Comparison of ENCODE assay signal across 8 cellular contexts in genomic region chr19:53868892-53869804, GRCh38. TPM values are rescaled to one million over a fixed set of nuclear protein-coding genes. Genes with fewer than 3 reads are reported as not detected.
A peak's percentile ranks its signal among the peaks of the same experiment; 100 is the strongest.
DNase-seq lines count a peak whose midpoint lies in the region; ATAC-seq and TF ChIP-seq lines count a peak whose summit lies in the region.

No MANE protein-coding gene starts in this region.

- H3K9me3 Mint-ChIP-seq in MCF 10A (ENCODE audit: unreplicated experiment), result no peaks in the 10 kb centered on the region

- H3K9me3 ChIP-seq in BLaER1 treated with 17β-estradiol and CSF1 and Interleukin-3, amounts not matched to agents 10 nM and 100 nM (replicated peaks in 1 of 11), result no peaks in the 10 kb centered on the region
- H3K9me3 ChIP-seq in WERI-Rb-1 (ENCODE audit: severe bottlenecking), result no peaks in the 10 kb centered on the region
- no peaks in the 10 kb centered on the region for H3K9me3 ChIP-seq in iPS-20b (ENCODE audit: insufficient read depth, low read depth, low read length)

- TF ChIP-seq CTCF in GM20000 (IDR thresholded peaks at IDR 0.05; ENCODE audit: extremely low read depth, missing control alignments) (no peak), WERI-Rb-1 (IDR thresholded peaks at IDR 0.05; ENCODE audit: low read depth, low read length) (no peak), MCF 10A (IDR thresholded peaks at IDR 0.05; ENCODE audit: unreplicated experiment) (no peak)

- H4K20me1 ChIP-seq in BLaER1 treated with 17β-estradiol and CSF1 and Interleukin-3, amounts not matched to agents 10 nM and 100 nM, result peaks cover 30 to 53% (median 39%) of the 10 kb centered on the region in 11 experiments

- POLR2A ChIA-PET in MCF 10A (lab: Yijun Ruan, JAX), result interaction anchor here (0.6 to 2.3 kb wide), 6 partner anchors 10 to 268 kb away, joined by 3 to 10 read pairs (median 8); partner anchors contain the start of genes CNOT3, PRPF31 and TFPT

- H3K4me1 ChIP-seq in BLaER1 treated with 17β-estradiol and CSF1 and Interleukin-3, amounts not matched to agents 10 nM and 100 nM, result peaks cover 59 to 69% (median 65%) of the 10 kb centered on the region in 10 experiments
- peaks cover 3% of the 10 kb centered on the region; the same call in 1 of the 2 replicates for H3K4me1 ChIP-seq in iPS-20b (ENCODE audit: insufficient read depth, low read length)

- peaks cover 38% of the 10 kb centered on the region for H3K36me3 Mint-ChIP-seq in MCF 10A (ENCODE audit: insufficient read depth, unreplicated experiment)

- peak overlapping the region; percentile 76 to 99 (median 92) for H3K4me3 ChIP-seq in BLaER1 treated with 17β-estradiol and CSF1 and Interleukin-3, amounts not matched to agents 10 nM and 100 nM
- H3K4me3 ChIP-seq in WERI-Rb-1 (ENCODE audit: low read depth, low read length) (peak overlapping the region; percentile 66), iPS-20b (ENCODE audit: low read length) (peak overlapping the region; percentile 96), skin epidermis (peak overlapping the region; percentile 61 to 81 (median 73))

- intact Hi-C loops in MCF 10A (cut with micrococcal nuclease), result loop anchor here (2.0 to 10.0 kb wide), 3 partner anchors 236 to 333 kb away; partner anchors contain the start of genes CNOT3, NDUFA3, OSCAR and RPS9

- peak overlapping the region; percentile 95 to 100 (median 97) for H3K27ac ChIP-seq in BLaER1 treated with 17β-estradiol and CSF1 and Interleukin-3, amounts not matched to agents 10 nM and 100 nM
- H3K27ac ChIP-seq in WERI-Rb-1 (peak overlapping the region; percentile 75), iPS-20b (ENCODE audit: low read length) (peak overlapping the region; percentile 78), skin epidermis (peak overlapping the region; percentile 61 to 95 (median 88))

- CTCF ChIA-PET in MCF 10A (lab: Yijun Ruan, JAX), result interaction anchor here (0.6 to 3.3 kb wide), 5 partner anchors 13 to 320 kb away, joined by 3 to 15 read pairs (median 3); partner anchors contain the start of gene PRKCG

- H3K4me2 ChIP-seq in BLaER1 treated with 17β-estradiol and CSF1 and Interleukin-3, amounts not matched to agents 10 nM and 100 nM, result peak overlapping the region; percentile 70 to 100 (median 95)

- H3K27ac Mint-ChIP-seq in MCF 10A (ENCODE audit: low read depth, unreplicated experiment), result peak overlapping the region; percentile 100

- peaks cover 20% of the 10 kb centered on the region for H3K4me1 Mint-ChIP-seq in MCF 10A (ENCODE audit: insufficient read depth, unreplicated experiment)

- H3K27me3 ChIP-seq in BLaER1 treated with 17β-estradiol and CSF1 and Interleukin-3, amounts not matched to agents 10 nM and 100 nM, result no peaks in the 10 kb centered on the region
- H3K27me3 ChIP-seq in WERI-Rb-1 (ENCODE audit: insufficient read depth, low read depth, severe bottlenecking), result no peaks in the 10 kb centered on the region
- H3K27me3 ChIP-seq in iPS-20b (ENCODE audit: insufficient read depth, low read length), result no peaks in the 10 kb centered on the region

- H3K9ac ChIP-seq in BLaER1 treated with 17β-estradiol and CSF1 and Interleukin-3, amounts not matched to agents 10 nM and 100 nM, result peak overlapping the region; percentile 93 to 100 (median 96)
- peak overlapping the region; percentile 95 for H3K9ac ChIP-seq in iPS-20b (ENCODE audit: low read depth, low read length)

- H3K36me3 ChIP-seq in BLaER1 treated with 17β-estradiol and CSF1 and Interleukin-3, amounts not matched to agents 10 nM and 100 nM, result peaks cover 17 to 35% (median 27%) of the 10 kb centered on the region in 11 experiments
- peaks cover 4% of the 10 kb centered on the region for H3K36me3 ChIP-seq in WERI-Rb-1
- peaks cover 22% of the 10 kb centered on the region for H3K36me3 ChIP-seq in iPS-20b (ENCODE audit: insufficient read depth, low read depth, low read length)

- H3K27me3 Mint-ChIP-seq in MCF 10A (ENCODE audit: insufficient read depth, unreplicated experiment), result no peaks in the 10 kb centered on the region

- peak overlapping the region; percentile 97 for H3K4me3 Mint-ChIP-seq in MCF 10A (ENCODE audit: unreplicated experiment)

- DNase-seq in GM20000 (ENCODE audit: low spot score) (peak; percentile 90), LHCN-M2 (ENCODE audit: low read depth) (peak; percentile 79), WERI-Rb-1 (peak; percentile 91), MCF 10A (ENCODE audit: unreplicated experiment) (peak; percentile 83)

- no peak for ATAC-seq in GM21717 (IDR thresholded peaks at IDR 0.05; ENCODE audit: unreplicated experiment)

- BruUV-seq in MCF 10A (replicated peaks; lab: Mats Ljungman, UMichigan), result no TSS peak

RNA-seq across cellular contexts. Expression of gene MYADM, which starts 1.5 kb away (rescaled TPM):
- total RNA-seq in LHCN-M2 (2014; rRNA removed) (39.7 and 39.9 TPM in 2 replicates), MCF 10A (2022) (39.0 and 43.3 TPM in 2 replicates)
- 41.3 TPM for polyA plus RNA-seq in LHCN-M2 (2012)

RNA-seq across cellular contexts. Expression of gene PRKCG, which starts 12.8 kb away (rescaled TPM):
- total RNA-seq in LHCN-M2 (2014; rRNA removed), result not detected in 2 replicates
- 0.02 TPM for polyA plus RNA-seq in LHCN-M2 (2012)
- not detected in 2 replicates for total RNA-seq in MCF 10A (2022)

RNA-seq across cellular contexts. Expression of gene CACNG7, which starts 39.9 kb away (rescaled TPM):
- total RNA-seq in LHCN-M2 (2014; rRNA removed), result 0.13 and 0.23 TPM in 2 replicates
- not detected for polyA plus RNA-seq in LHCN-M2 (2012)
- not detected in 2 replicates for total RNA-seq in MCF 10A (2022)

RNA-seq across cellular contexts. Expression of gene NLRP12, which starts 45.0 kb away (rescaled TPM):
- total RNA-seq in LHCN-M2 (2014; rRNA removed), result not detected in 2 replicates
- polyA plus RNA-seq in LHCN-M2 (2012), result not detected
- not detected in 2 replicates for total RNA-seq in MCF 10A (2022)
